ENCODE assay signal across 12 cellular contexts in genomic region chr3:37985637-37986320, GRCh38. TPM values are rescaled to one million over a fixed set of nuclear protein-coding genes. Genes with fewer than 3 reads are reported as not detected.
DNase-seq lines count a peak whose midpoint lies in the region; ATAC-seq, FAIRE-seq and TF ChIP-seq lines count a peak whose summit lies in the region.
"Had no signal": no experiment of that assay in that cellular context is flagged by ENCODE, and none has a peak within 500 bp of the region (broad histone marks: within the 10 kb centered on the region; RNA-seq: fewer than 3 reads in every experiment).

No MANE protein-coding gene starts in this region.

- H3K27me3 Mint-ChIP-seq in endodermal cell (ENCODE audit: insufficient read depth): no peaks in the 10 kb centered on the region
- H3K27me3 Mint-ChIP-seq: activated naive CD8-positive, alpha-beta T cell treated with anti-CD3 and anti-CD28 coated beads, Interleukin-2, amount 50 U/mL, for 24 hours had no signal

- H3K27me3 ChIP-seq in endodermal cell (ENCODE audit: control insufficient read depth, insufficient read depth, low read length, poor library complexity, severe bottlenecking): no peaks in the 10 kb centered on the region
- H3K27me3 ChIP-seq in HepG2 (ENCODE audit: control insufficient read depth in 1 of 2, insufficient read depth in 2 of 2, low read length in 2 of 2): peaks cover 1 to 4% of the 10 kb centered on the region in 2 experiments; a peak in 4 of 5 replicates
- no peaks in the 10 kb centered on the region for H3K27me3 ChIP-seq in spleen (replicated peaks in 1 of 7)
- no peaks in the 10 kb centered on the region for H3K27me3 ChIP-seq in PC-3 (ENCODE audit: low read length)

- H3K9ac ChIP-seq in endodermal cell (ENCODE audit: extremely low read depth, low read length, poor library complexity, severe bottlenecking) (no peak overlapping the region), HepG2 (ENCODE audit: insufficient read depth, low read depth, low read length) (no peak overlapping the region), PC-3 (ENCODE audit: low read length) (no peak overlapping the region), kidney (ENCODE audit: low read length in 2 of 2) (no peak overlapping the region)

- no peaks in the 10 kb centered on the region for H3K9me3 Mint-ChIP-seq in endodermal cell
- H3K9me3 Mint-ChIP-seq: activated naive CD8-positive, alpha-beta T cell treated with anti-CD3 and anti-CD28 coated beads, Interleukin-2, amount 50 U/mL, for 24 hours had no signal

- peaks cover 1% of the 10 kb centered on the region for H3K36me3 Mint-ChIP-seq in endodermal cell (ENCODE audit: low read depth)

- H3K4me2 ChIP-seq in HepG2 (ENCODE audit: low read depth, low read length) (no peak overlapping the region), PC-3 (ENCODE audit: low read length) (no peak overlapping the region)

- H4K20me1 ChIP-seq in HepG2 (ENCODE audit: insufficient read depth, low read length) (no peaks in the 10 kb centered on the region), PC-3 (ENCODE audit: low read length) (no peaks in the 10 kb centered on the region)

- no peaks in the 10 kb centered on the region for H3K9me2 ChIP-seq in PC-3 (replicated peaks; ENCODE audit: low read length)

- TF ChIP-seq POLR2A in HepG2 (IDR thresholded peaks at IDR 0.05; ENCODE audit: insufficient read depth in 1 of 2, low read depth in 2 of 2, low read length in 2 of 2) (no peak), spleen (IDR thresholded peaks at IDR 0.05) (no peak)

- H3K27ac ChIP-seq in endodermal cell (ENCODE audit: low read depth, low read length) (no peak overlapping the region), HepG2 (ENCODE audit: extremely low read length, insufficient read depth, low read length) (no peak overlapping the region), spleen (no peak overlapping the region), PC-3 (ENCODE audit: low read length) (no peak overlapping the region), kidney (ENCODE audit: low read depth in 2 of 2, low read length in 2 of 2) (no peak overlapping the region)

- 94 to 95% methylated on average over 6 to 8 of the region's 8 CpGs for WGBS in endodermal cell (ENCODE audit: insufficient coverage in 1 of 2, insufficient read length in 1 of 2), 2 experiments
- WGBS in HepG2 (ENCODE audit: low lambda C conversion rate): 76% methylated on average over 7 of the region's 8 CpGs
- WGBS in spleen, 5 donors: 86 to 91% (median 88%) methylated on average over 7 to 8 of the region's 8 CpGs

- CTCF ChIA-PET in HepG2 (lab: Yijun Ruan, JAX; ENCODE audit: low intra/inter-chr PET ratio, low total read pairs) (no interaction called here), PC-3 (lab: Charles Lee) (interaction anchor here (2.0 kb wide), 1 partner anchor 11 kb away, joined by 4 read pairs; no protein-coding TSS in a partner anchor)

- H3F3A ChIP-seq in PC-3 (ENCODE audit: low read length, unreplicated experiment): no peaks in the 10 kb centered on the region

- peak overlapping the region; percentile 80 for H3K27ac Mint-ChIP-seq in endodermal cell
- H3K27ac Mint-ChIP-seq: activated naive CD8-positive, alpha-beta T cell treated with anti-CD3 and anti-CD28 coated beads, Interleukin-2, amount 50 U/mL, for 24 hours had no signal

- peaks cover 45% of the 10 kb centered on the region for H3K4me1 Mint-ChIP-seq in endodermal cell
- H3K4me1 Mint-ChIP-seq: activated naive CD8-positive, alpha-beta T cell treated with anti-CD3 and anti-CD28 coated beads, Interleukin-2, amount 50 U/mL, for 24 hours had no signal

- H3K9me3 ChIP-seq in endodermal cell (ENCODE audit: control insufficient read depth, low read length) (no peaks in the 10 kb centered on the region), HepG2 (ENCODE audit: low read length) (no peaks in the 10 kb centered on the region), spleen (no peaks in the 10 kb centered on the region), PC-3 (ENCODE audit: low read length) (no peaks in the 10 kb centered on the region), kidney (ENCODE audit: control insufficient read depth in 1 of 2, low read length in 2 of 2) (no peaks in the 10 kb centered on the region)

- TF ChIP-seq EP300 in HepG2 (IDR thresholded peaks at IDR 0.05; ENCODE audit: low read depth in 2 of 2, low read length in 2 of 2) (no peak), HepG2 (CRISPR knock-in tag; IDR thresholded peaks at IDR 0.05; ENCODE audit: borderline replicate concordance) (no peak)

- H3K36me3 ChIP-seq in endodermal cell (ENCODE audit: control insufficient read depth, insufficient read depth, low read length) (peaks cover 5% of the 10 kb centered on the region), HepG2 (replicated peaks in 1 of 2; ENCODE audit: control insufficient read depth in 1 of 2, insufficient read depth in 2 of 2, low read length in 2 of 2) (peaks cover 15 to 27% of the 10 kb centered on the region in 2 experiments), spleen (peaks cover 0 to 31% (median 0%) of the 10 kb centered on the region in 6 donors), PC-3 (ENCODE audit: low read depth, low read length) (no peaks in the 10 kb centered on the region), kidney (ENCODE audit: control insufficient read depth in 1 of 2, insufficient read depth in 2 of 2, low read length in 2 of 2) (peaks cover 15% of the 10 kb centered on the region in 2 donors)

- TF ChIP-seq CTCF in LNCaP clone FGC (IDR thresholded peaks at IDR 0.05; ENCODE audit: control insufficient read depth, extremely low read depth, insufficient read depth): no peak
- TF ChIP-seq CTCF in endodermal cell (conservative IDR thresholded peaks at IDR 0.05): peak; percentile 55
- TF ChIP-seq CTCF in HepG2 (CRISPR knock-in tag; IDR thresholded peaks at IDR 0.05): peak; percentile 48
- no peak for TF ChIP-seq CTCF in spleen (IDR thresholded peaks at IDR 0.05 in 8 of 11, conservative IDR thresholded peaks at IDR 0.05 in 3 of 11)
- TF ChIP-seq CTCF in PC-3 (conservative IDR thresholded peaks at IDR 0.05; ENCODE audit: low read depth, low read length): no peak; the same call in 1 of the 2 replicates
- no peak for TF ChIP-seq CTCF in kidney (IDR thresholded peaks at IDR 0.05; ENCODE audit: borderline replicate concordance, extremely low read depth, insufficient read depth)

- FAIRE-seq in HepG2 (lab: Jason Lieb, UNC): no peak
- FAIRE-seq in kidney (lab: Jason Lieb, UNC): no peak

- in situ Hi-C loops in HepG2 (cut with HindIII; ENCODE audit: extremely low pct_ligation_motif_present, low pct_unique_long_range_greater_than_20kb): no loop called here

- POLR2A ChIA-PET in HepG2 (lab: Yijun Ruan, JAX): interaction anchor here (1.0 to 1.5 kb wide), 2 partner anchors 11 to 21 kb away, joined by 3 to 4 read pairs; no protein-coding TSS in a partner anchor
- POLR2A ChIA-PET in PC-3 (lab: Charles Lee; ENCODE audit: unreplicated experiment): no interaction called here

- intact Hi-C loops in HepG2 (cut with micrococcal nuclease; ENCODE audit: unreplicated experiment) (no loop called here), spleen (cut with DNase I; ENCODE audit: low total_unique reads) (no loop called here), PC-3 (cut with micrococcal nuclease) (no loop called here), posterior vena cava (cut with DNase I) (no loop called here), kidney (cut with DNase I) (no loop called here)

- peak overlapping the region; percentile 11 for H3K4me3 Mint-ChIP-seq in endodermal cell
- H3K4me3 Mint-ChIP-seq: activated naive CD8-positive, alpha-beta T cell treated with anti-CD3 and anti-CD28 coated beads, Interleukin-2, amount 50 U/mL, for 24 hours had no signal

- H3K4me3 ChIP-seq in LNCaP clone FGC (ENCODE audit: low read depth, low read length): no peak overlapping the region
- no peak overlapping the region for H3K4me3 ChIP-seq in endodermal cell (ENCODE audit: low read length)
- H3K4me3 ChIP-seq in HepG2 (replicated peaks in 1 of 3; ENCODE audit: insufficient read depth in 1 of 3, low read depth in 2 of 3, low read length in 3 of 3): no peak overlapping the region
- no peak overlapping the region for H3K4me3 ChIP-seq in spleen
- H3K4me3 ChIP-seq in PC-3 (ENCODE audit: low read length): no peak overlapping the region
- H3K4me3 ChIP-seq in kidney (ENCODE audit: low read length in 2 of 2): no peak overlapping the region

- no peaks in the 10 kb centered on the region for H3K79me2 ChIP-seq in HepG2 (ENCODE audit: insufficient read depth, low read length)
- H3K79me2 ChIP-seq in PC-3 (ENCODE audit: low read length): no peaks in the 10 kb centered on the region

- H3K4me1 ChIP-seq in endodermal cell (ENCODE audit: control insufficient read depth, insufficient read depth, low read length): peaks cover 13% of the 10 kb centered on the region
- peaks cover 59% of the 10 kb centered on the region for H3K4me1 ChIP-seq in HepG2 (ENCODE audit: insufficient read depth, low read length)
- peaks cover 0 to 43% (median 0%) of the 10 kb centered on the region in 6 donors for H3K4me1 ChIP-seq in spleen
- H3K4me1 ChIP-seq in PC-3 (ENCODE audit: insufficient read depth, low read length): peaks cover 35% of the 10 kb centered on the region
- H3K4me1 ChIP-seq in kidney (ENCODE audit: control insufficient read depth in 1 of 2, insufficient read depth in 1 of 2, low read depth in 1 of 2, low read length in 2 of 2): no peaks in the 10 kb centered on the region

- ATAC-seq in HepG2 (peak; percentile 17), HG03520 (IDR thresholded peaks at IDR 0.05; ENCODE audit: unreplicated experiment) (no peak), PC-3 (no peak)
- ATAC-seq: activated naive CD8-positive, alpha-beta T cell treated with anti-CD3 and anti-CD28 coated beads, Interleukin-2, amount 50 U/mL, for 24 hours had no signal

- no TSS peak for BruUV-seq in HepG2 (replicated peaks; lab: Mats Ljungman, UMichigan)
- no TSS peak for BruUV-seq in PC-3 (replicated peaks; lab: Mats Ljungman, UMichigan)

- no peak for TF ChIP-seq RAD21 in HepG2 (CRISPR knock-in tag; IDR thresholded peaks at IDR 0.05)

- H2AFZ ChIP-seq in HepG2 (ENCODE audit: low read length) (no peak overlapping the region), PC-3 (ENCODE audit: low read length) (no peak overlapping the region)

- DNase-seq in LNCaP clone FGC (ENCODE audit: low read depth) (peak; percentile 74), endodermal cell (peak; percentile 65), HepG2 (ENCODE audit: low spot score) (no peak), spleen (peak; percentile 33), PC-3 (no peak), posterior vena cava (ENCODE audit: low spot score) (no peak), kidney (no peak)
- DNase-seq: activated naive CD8-positive, alpha-beta T cell treated with anti-CD3 and anti-CD28 coated beads, Interleukin-2, amount 50 U/mL, for 24 hours; effector memory CD4-positive, alpha-beta T cell; NCI-H1436 treated with DMSO at 0.1 percent for 48 hours; NCI-H82 had no signal

RNA-seq across cellular contexts. Expression of gene VILL, which starts 4.8 kb away (rescaled TPM):
- total RNA-seq in endodermal cell: 10 to 100 TPM; 16.0 to 21.3 TPM
- 4.4 TPM for polyA plus RNA-seq in endodermal cell (2013, experiment 1 of 2)
- 3.5 TPM for polyA plus RNA-seq in endodermal cell (2013, experiment 2 of 2)
- 3.2 and 4.0 TPM in 2 replicates for total RNA-seq in HepG2 (2016; rRNA removed; fragmentation: Illumina TruSeq; extraction: Trizol)
- 4.3 and 5.3 TPM in 2 replicates for total RNA-seq in HepG2 (2016; cell fraction: cytosol; rRNA removed; fragmentation: Illumina TruSeq; extraction: Trizol; ENCODE audit: low read depth)
- 2.3 and 4.1 TPM in 2 replicates for total RNA-seq in HepG2 (2016; cell fraction: insoluble cytoplasmic fraction; rRNA removed; fragmentation: Illumina TruSeq; extraction: Trizol)
- 3.3 and 5.4 TPM in 2 replicates for total RNA-seq in HepG2 (2016; cell fraction: membrane; rRNA removed; fragmentation: Illumina TruSeq; extraction: Trizol)
- 2.0 and 2.1 TPM in 2 replicates for total RNA-seq in HepG2 (2016; cell fraction: nucleus; rRNA removed; fragmentation: Illumina TruSeq; extraction: Trizol)
- polyA plus RNA-seq in HepG2 (2011; rRNA removed): 5.3 and 7.5 TPM in 2 replicates
- 5.6 and 9.0 TPM in 2 replicates for polyA plus RNA-seq in HepG2 (2011; cell fraction: cytosol; rRNA removed)
- 8.6 and 9.9 TPM in 2 replicates for polyA plus RNA-seq in HepG2 (2011; cell fraction: nucleus; rRNA removed)
- polyA plus RNA-seq in HepG2 (2012): 2.1 and 2.6 TPM in 2 replicates
- 4.2 and 6.5 TPM in 2 replicates for polyA plus RNA-seq in HepG2 (2016; cell fraction: cytosol; fragmentation: Illumina TruSeq; extraction: Trizol; ENCODE audit: low read depth)
- polyA plus RNA-seq in HepG2 (2016; cell fraction: insoluble cytoplasmic fraction; fragmentation: Illumina TruSeq; extraction: Trizol; ENCODE audit: low read depth): 2.0 and 2.3 TPM in 2 replicates
- polyA plus RNA-seq in HepG2 (2016; cell fraction: membrane; fragmentation: Illumina TruSeq; extraction: Trizol; ENCODE audit: low read depth): 3.5 and 5.1 TPM in 2 replicates
- 2.0 and 2.9 TPM in 2 replicates for polyA plus RNA-seq in HepG2 (2016; cell fraction: nucleus; fragmentation: Illumina TruSeq; extraction: Trizol; ENCODE audit: insufficient read depth, low read depth)
- polyA minus RNA-seq in HepG2 (2011; rRNA and poly(A)+ RNA removed; ENCODE audit: low replicate concordance): 1.2 and 3.8 TPM in 2 replicates
- polyA minus RNA-seq in HepG2 (2011; cell fraction: cytosol; rRNA and poly(A)+ RNA removed): 0.89 TPM in 1 of 2 replicates, not detected in the other
- polyA minus RNA-seq in HepG2 (2011; cell fraction: nucleus; rRNA and poly(A)+ RNA removed): 6.2 and 7.3 TPM in 2 replicates
- total RNA-seq in spleen: 10 to 100 TPM; 14.4 to 23.4 (median 16.1) TPM
- polyA plus RNA-seq in spleen: 10 to 100 TPM; 19.2 to 21.5 (median 20.1) TPM
- total RNA-seq in PC-3 (2014; rRNA removed): 0.44 and 1.8 TPM in 2 replicates
- 1 to 10 TPM; 3.4 to 5.9 TPM for total RNA-seq in posterior vena cava
- total RNA-seq in kidney: 7.6 TPM
- 7.4 TPM for polyA plus RNA-seq in kidney (ENCODE audit: insufficient read depth, low read depth, low replicate concordance)

RNA-seq across cellular contexts. Expression of gene PLCD1, which starts 43.7 kb away (rescaled TPM):
- total RNA-seq in endodermal cell (10 to 100 TPM; 54.3 to 66.6 TPM), HepG2 (2016; rRNA removed; fragmentation: Illumina TruSeq; extraction: Trizol) (10.1 and 11.4 TPM in 2 replicates), spleen (10 to 100 TPM; 16.3 to 24.0 (median 20.8) TPM), PC-3 (2014; rRNA removed) (16.9 and 18.5 TPM in 2 replicates), posterior vena cava (10 to 100 TPM; 32.5 to 40.9 TPM), kidney (50.0 TPM)
- polyA plus RNA-seq in endodermal cell (2013, experiment 1 of 2): 45.4 TPM
- polyA plus RNA-seq in endodermal cell (2013, experiment 2 of 2): 46.2 TPM
- total RNA-seq in HepG2 (2016; cell fraction: cytosol; rRNA removed; fragmentation: Illumina TruSeq; extraction: Trizol; ENCODE audit: low read depth): 2.1 and 3.6 TPM in 2 replicates
- 9.3 and 12.3 TPM in 2 replicates for total RNA-seq in HepG2 (2016; cell fraction: insoluble cytoplasmic fraction; rRNA removed; fragmentation: Illumina TruSeq; extraction: Trizol)
- 4.6 and 5.7 TPM in 2 replicates for total RNA-seq in HepG2 (2016; cell fraction: membrane; rRNA removed; fragmentation: Illumina TruSeq; extraction: Trizol)
- total RNA-seq in HepG2 (2016; cell fraction: nucleus; rRNA removed; fragmentation: Illumina TruSeq; extraction: Trizol): 8.0 and 8.9 TPM in 2 replicates
- polyA plus RNA-seq in HepG2 (2011; rRNA removed) (12.4 and 12.8 TPM in 2 replicates), spleen (10 to 100 TPM; 11.8 to 13.3 (median 12.7) TPM), kidney (ENCODE audit: insufficient read depth, low read depth, low replicate concordance) (39.1 TPM)
- polyA plus RNA-seq in HepG2 (2011; cell fraction: cytosol; rRNA removed): 7.2 and 10.7 TPM in 2 replicates
- 30.9 and 33.2 TPM in 2 replicates for polyA plus RNA-seq in HepG2 (2011; cell fraction: nucleus; rRNA removed)
- polyA plus RNA-seq in HepG2 (2012): 10.6 and 11.1 TPM in 2 replicates
- 2.2 and 2.7 TPM in 2 replicates for polyA plus RNA-seq in HepG2 (2016; cell fraction: cytosol; fragmentation: Illumina TruSeq; extraction: Trizol; ENCODE audit: low read depth)
- 6.8 and 9.0 TPM in 2 replicates for polyA plus RNA-seq in HepG2 (2016; cell fraction: insoluble cytoplasmic fraction; fragmentation: Illumina TruSeq; extraction: Trizol; ENCODE audit: low read depth)
- 3.9 and 5.6 TPM in 2 replicates for polyA plus RNA-seq in HepG2 (2016; cell fraction: membrane; fragmentation: Illumina TruSeq; extraction: Trizol; ENCODE audit: low read depth)
- 13.4 and 22.2 TPM in 2 replicates for polyA plus RNA-seq in HepG2 (2016; cell fraction: nucleus; fragmentation: Illumina TruSeq; extraction: Trizol; ENCODE audit: insufficient read depth, low read depth)
- polyA minus RNA-seq in HepG2 (2011; rRNA and poly(A)+ RNA removed; ENCODE audit: low replicate concordance): 2.2 and 34.5 TPM in 2 replicates
- polyA minus RNA-seq in HepG2 (2011; cell fraction: cytosol; rRNA and poly(A)+ RNA removed): 11.5 and 15.0 TPM in 2 replicates
- 8.4 and 11.8 TPM in 2 replicates for polyA minus RNA-seq in HepG2 (2011; cell fraction: nucleus; rRNA and poly(A)+ RNA removed)

RNA-seq across cellular contexts. Expression of gene DLEC1, which starts 53.2 kb away (rescaled TPM):
- 1 to 10 TPM; 3.9 to 6.0 TPM for total RNA-seq in endodermal cell
- polyA plus RNA-seq in endodermal cell (2013, experiment 1 of 2): 1.5 TPM
- polyA plus RNA-seq in endodermal cell (2013, experiment 2 of 2): 0.83 TPM
- not detected in 2 replicates for total RNA-seq in HepG2 (2016; rRNA removed; fragmentation: Illumina TruSeq; extraction: Trizol)
- not detected in 2 replicates for total RNA-seq in HepG2 (2016; cell fraction: cytosol; rRNA removed; fragmentation: Illumina TruSeq; extraction: Trizol; ENCODE audit: low read depth)
- not detected in 2 replicates for total RNA-seq in HepG2 (2016; cell fraction: insoluble cytoplasmic fraction; rRNA removed; fragmentation: Illumina TruSeq; extraction: Trizol)
- not detected in 2 replicates for total RNA-seq in HepG2 (2016; cell fraction: membrane; rRNA removed; fragmentation: Illumina TruSeq; extraction: Trizol)
- total RNA-seq in HepG2 (2016; cell fraction: nucleus; rRNA removed; fragmentation: Illumina TruSeq; extraction: Trizol): not detected in 2 replicates
- 0.09 and 0.13 TPM in 2 replicates for polyA plus RNA-seq in HepG2 (2011; rRNA removed)
- 0.01 TPM in 1 of 2 replicates, not detected in the other for polyA plus RNA-seq in HepG2 (2011; cell fraction: cytosol; rRNA removed)
- polyA plus RNA-seq in HepG2 (2011; cell fraction: nucleus; rRNA removed): 0.56 and 0.99 TPM in 2 replicates
- 0.47 and 0.54 TPM in 2 replicates for polyA plus RNA-seq in HepG2 (2012)
- not detected in 2 replicates for polyA plus RNA-seq in HepG2 (2016; cell fraction: cytosol; fragmentation: Illumina TruSeq; extraction: Trizol; ENCODE audit: low read depth)
- not detected in 2 replicates for polyA plus RNA-seq in HepG2 (2016; cell fraction: insoluble cytoplasmic fraction; fragmentation: Illumina TruSeq; extraction: Trizol; ENCODE audit: low read depth)
- polyA plus RNA-seq in HepG2 (2016; cell fraction: membrane; fragmentation: Illumina TruSeq; extraction: Trizol; ENCODE audit: low read depth): not detected in 2 replicates
- not detected in 2 replicates for polyA plus RNA-seq in HepG2 (2016; cell fraction: nucleus; fragmentation: Illumina TruSeq; extraction: Trizol; ENCODE audit: insufficient read depth, low read depth)
- polyA minus RNA-seq in HepG2 (2011; rRNA and poly(A)+ RNA removed; ENCODE audit: low replicate concordance): 0.40 TPM in 1 of 2 replicates, not detected in the other
- not detected in 2 replicates for polyA minus RNA-seq in HepG2 (2011; cell fraction: cytosol; rRNA and poly(A)+ RNA removed)
- polyA minus RNA-seq in HepG2 (2011; cell fraction: nucleus; rRNA and poly(A)+ RNA removed): 0.77 and 0.99 TPM in 2 replicates
- 1 to 10 TPM in 5 of 7 donors, under 1 TPM in 2; 0.52 to 2.3 (median 1.5) TPM for total RNA-seq in spleen
- polyA plus RNA-seq in spleen: under 1 TPM; 0.36 to 0.57 (median 0.42) TPM
- total RNA-seq in PC-3 (2014; rRNA removed): not detected in 2 replicates
- total RNA-seq in posterior vena cava: under 1 TPM; 0.14 to 0.51 TPM
- 3.3 TPM for total RNA-seq in kidney
- polyA plus RNA-seq in kidney (ENCODE audit: insufficient read depth, low read depth, low replicate concordance): 0.52 TPM

Comparison
In these comparisons a context has a peak if more than half of its experiments do, and no peak if none do; other contexts are left out.
1. DNase-seq: peak in LNCaP clone FGC (single experiment), endodermal cell (single experiment) and spleen (single experiment); none in HepG2 (single experiment), PC-3 (single experiment), posterior vena cava (single experiment) and kidney (single experiment).
2. CTCF ChIP-seq: peak in endodermal cell (single experiment) and HepG2 (single experiment); none in LNCaP clone FGC (single experiment), spleen (0 of 11), PC-3 (single experiment) and kidney (single experiment).